1 cellular context compared by ENCODE assay signal in genomic region chr22:28951969-28952521, GRCh38.
TF ChIP-seq lines count a peak whose summit lies in the region.

No MANE protein-coding gene starts in this region.

TF ChIP-seq in HepG2, 621 proteins besides CTCF, POLR2A, EP300 and RAD21 (continued from another document and continues in another):
- TF ChIP-seq HMGXB4 (CRISPR knock-in tag; IDR thresholded peaks at IDR 0.05; ENCODE audit: borderline replicate concordance in 1 of 2, low read depth in 1 of 2) (0 out of 4 replicates have a peak, but pooled peaks of 1 of the 2 experiments have one; percentile 20), ZNF652 (CRISPR knock-in tag; IDR thresholded peaks at IDR 0.05; ENCODE audit: borderline replicate concordance, low read depth) (no peak), JDP2 (CRISPR knock-in tag; IDR thresholded peaks at IDR 0.05; ENCODE audit: borderline replicate concordance) (no peak), ZBED4 (CRISPR knock-in tag; IDR thresholded peaks at IDR 0.05; ENCODE audit: borderline replicate concordance) (no peak), ZSCAN9 (CRISPR knock-in tag; IDR thresholded peaks at IDR 0.05; ENCODE audit: borderline replicate concordance) (no peak), ATF7 (IDR thresholded peaks at IDR 0.05) (no peak), ATF7 (CRISPR knock-in tag; IDR thresholded peaks at IDR 0.05) (no peak), BCL6 (CRISPR knock-in tag; IDR thresholded peaks at IDR 0.05) (peak; percentile 31; the same call in 1 of the 2 replicates), ZBTB7B (CRISPR knock-in tag; IDR thresholded peaks at IDR 0.05) (no peak), BHLHE40 (IDR thresholded peaks at IDR 0.05; ENCODE audit: low read length) (no peak), SATB2 (CRISPR knock-in tag; IDR thresholded peaks at IDR 0.05) (no peak), CBX1 (IDR thresholded peaks at IDR 0.05; ENCODE audit: low read depth) (no peak), ZNF83 (CRISPR knock-in tag; IDR thresholded peaks at IDR 0.05; ENCODE audit: borderline replicate concordance) (no peak), ZNF841 (CRISPR knock-in tag; IDR thresholded peaks at IDR 0.05; ENCODE audit: borderline replicate concordance) (no peak), NFYC (CRISPR knock-in tag; IDR thresholded peaks at IDR 0.05) (no peak), ZNF747 (CRISPR knock-in tag; IDR thresholded peaks at IDR 0.05; ENCODE audit: borderline replicate concordance) (no peak), ZFX (CRISPR knock-in tag; IDR thresholded peaks at IDR 0.05; ENCODE audit: low read depth) (no peak), SCMH1 (CRISPR knock-in tag; IDR thresholded peaks at IDR 0.05; ENCODE audit: borderline replicate concordance) (no peak), ZNF274 (CRISPR knock-in tag; IDR thresholded peaks at IDR 0.05) (no peak), CEBPZ (IDR thresholded peaks at IDR 0.05; ENCODE audit: low read length) (no peak), ZFP62 (CRISPR knock-in tag; IDR thresholded peaks at IDR 0.05) (no peak), DRAP1 (CRISPR knock-in tag; IDR thresholded peaks at IDR 0.05) (no peak), HBP1 (CRISPR knock-in tag; IDR thresholded peaks at IDR 0.05; ENCODE audit: low read depth) (no peak), TARDBP (CRISPR knock-in tag; IDR thresholded peaks at IDR 0.05) (no peak), XBP1 (CRISPR knock-in tag; IDR thresholded peaks at IDR 0.05) (no peak), ZBTB42 (CRISPR knock-in tag; IDR thresholded peaks at IDR 0.05) (no peak), ZBTB2 (CRISPR knock-in tag; IDR thresholded peaks at IDR 0.05; ENCODE audit: low read depth) (no peak), TEAD3 (CRISPR knock-in tag; optimal IDR thresholded peaks at IDR 0.05; ENCODE audit: borderline replicate concordance) (peak; percentile 97), POLR2G (IDR thresholded peaks at IDR 0.05; ENCODE audit: low read depth, low read length) (no peak), NR2F6 (IDR thresholded peaks at IDR 0.05) (no peak), NR2F6 (CRISPR knock-in tag; IDR thresholded peaks at IDR 0.05) (no peak), ZNF570 (CRISPR knock-in tag; IDR thresholded peaks at IDR 0.05; ENCODE audit: borderline replicate concordance) (no peak), RFX3 (CRISPR knock-in tag; IDR thresholded peaks at IDR 0.05) (no peak), ZNF501 (CRISPR knock-in tag; IDR thresholded peaks at IDR 0.05) (no peak), DMTF1 (CRISPR knock-in tag; IDR thresholded peaks at IDR 0.05) (no peak), MLX (CRISPR knock-in tag; IDR thresholded peaks at IDR 0.05) (no peak), ZNF75D (CRISPR knock-in tag; IDR thresholded peaks at IDR 0.05; ENCODE audit: borderline replicate concordance) (no peak), FOXA3 (CRISPR knock-in tag; IDR thresholded peaks at IDR 0.05) (no peak), ZNF703 (CRISPR knock-in tag; IDR thresholded peaks at IDR 0.05; ENCODE audit: borderline replicate concordance) (no peak), THYN1 (CRISPR knock-in tag; IDR thresholded peaks at IDR 0.05; ENCODE audit: borderline replicate concordance, low read depth) (no peak), PPARG (CRISPR knock-in tag; conservative IDR thresholded peaks at IDR 0.05) (no peak), SETDB1 (CRISPR knock-in tag; IDR thresholded peaks at IDR 0.05; ENCODE audit: borderline replicate concordance) (no peak), SOX6 (IDR thresholded peaks at IDR 0.05) (no peak), SOX6 (CRISPR knock-in tag; IDR thresholded peaks at IDR 0.05) (no peak), BATF2 (CRISPR knock-in tag; IDR thresholded peaks at IDR 0.05) (no peak), SMC3 (IDR thresholded peaks at IDR 0.05; ENCODE audit: low read length) (peak; percentile 57; the same call in 1 of the 2 replicates), SP4 (CRISPR knock-in tag; IDR thresholded peaks at IDR 0.05) (no peak), ZNF597 (CRISPR knock-in tag; IDR thresholded peaks at IDR 0.05) (no peak)
